17 cellular contexts compared by ENCODE assay signal in genomic region chr19:22623841-22624221, GRCh38.
"Had no signal": no experiment of that assay in that cellular context is flagged by ENCODE, and none has a peak within 500 bp of the region (broad histone marks: within the 10 kb centered on the region; RNA-seq: fewer than 3 reads in every experiment).

No MANE protein-coding gene starts in this region.

- H3K27ac ChIP-seq: esophagus squamous epithelium, gastrocnemius medialis, right lobe of liver, skin epidermis had no signal

- H3K4me1 ChIP-seq: gastrocnemius medialis, right lobe of liver had no signal

- DNase-seq: activated CD4-positive, alpha-beta memory T cell treated with anti-CD3 and anti-CD28 coated beads for 36 hours; activated effector memory CD4-positive, alpha-beta T cell treated with anti-CD3 and anti-CD28 coated beads, Interleukin-2, amount 50 U/mL, for 16 hours; activated naive CD4-positive, alpha-beta T cell treated with anti-CD3 and anti-CD28 coated beads, Interleukin-2, amount 10 ng/mL, durations not matched to agents 7 days and 5 days; central memory CD4-positive, alpha-beta T cell; esophagus squamous epithelium; gastrocnemius medialis; hippocampal formation; left colon; midbrain; natural killer cell; stimulated activated CD4-positive, alpha-beta T cell treated with anti-CD3 and anti-CD28 coated beads, Interleukin-2, amount 100 ng/mL, for 24 hours; stimulated activated naive CD8-positive, alpha-beta T cell treated with anti-CD3 and anti-CD28 coated beads, Interleukin-15, amount 100 ng/mL, for 72 hours; T-helper 2 cell had no signal

- ATAC-seq: gastrocnemius medialis; left colon; natural killer cell; stimulated activated effector memory CD8-positive, alpha-beta T cell treated with anti-CD3 and anti-CD28 coated beads, Interleukin-12 subunit alpha, Interleukin-12 subunit beta, amount 100 ng/mL, for 72 hours had no signal

- H3K36me3 ChIP-seq: esophagus squamous epithelium, gastrocnemius medialis, right lobe of liver had no signal

- H3K9me3 ChIP-seq: esophagus squamous epithelium, gastrocnemius medialis, right lobe of liver, SK-N-SH had no signal

- H3K4me3 ChIP-seq: right lobe of liver had no signal

- H3K27me3 ChIP-seq: right lobe of liver had no signal
